In genomic region chr10:29688230-29688634, GRCh38 we compare ENCODE assay signal across 1 cellular context.
TF ChIP-seq lines count a peak whose summit lies in the region.

No MANE protein-coding gene starts in this region.

TF ChIP-seq in HEK293, 187 proteins besides CTCF, POLR2A, EP300 and RAD21 (continued from another document):
- TF ChIP-seq, protein P1, sequence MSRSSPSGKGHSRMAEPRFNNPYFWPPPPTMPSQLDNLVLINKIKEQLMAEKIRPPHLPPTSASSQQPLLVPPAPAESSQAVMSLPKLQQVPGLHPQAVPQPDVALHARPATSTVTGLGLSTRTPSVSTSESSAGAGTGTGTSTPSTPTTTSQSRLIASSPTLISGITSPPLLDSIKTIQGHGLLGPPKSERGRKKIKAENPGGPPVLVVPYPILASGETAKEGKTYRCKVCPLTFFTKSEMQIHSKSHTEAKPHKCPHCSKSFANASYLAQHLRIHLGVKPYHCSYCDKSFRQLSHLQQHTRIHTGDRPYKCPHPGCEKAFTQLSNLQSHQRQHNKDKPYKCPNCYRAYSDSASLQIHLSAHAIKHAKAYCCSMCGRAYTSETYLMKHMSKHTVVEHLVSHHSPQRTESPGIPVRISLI (tag by site-specific recombination; IDR thresholded peaks at IDR 0.05) = no peak
- TF ChIP-seq ZNF311 (tag by site-specific recombination; IDR thresholded peaks at IDR 0.05; ENCODE audit: borderline replicate concordance) (no peak), ZXDB (tag by site-specific recombination; IDR thresholded peaks at IDR 0.05) (peak; percentile 36; the same call in 1 of the 2 replicates), ZEB2 (tag by site-specific recombination; IDR thresholded peaks at IDR 0.05) (peak; percentile 38; the same call in 1 of the 2 replicates), KLF7 (tag by site-specific recombination; IDR thresholded peaks at IDR 0.05; ENCODE audit: borderline replicate concordance) (no peak), MEIS1 (CRISPR knock-in tag; IDR thresholded peaks at IDR 0.05; ENCODE audit: borderline replicate concordance) (peak; percentile 48; the same call in 1 of the 2 replicates), EGR2 (tag by site-specific recombination; IDR thresholded peaks at IDR 0.05; ENCODE audit: low read depth) (no peak), ZNF600 (tag by site-specific recombination; IDR thresholded peaks at IDR 0.05) (no peak), ZIC2 (tag by site-specific recombination; IDR thresholded peaks at IDR 0.05) (peak; percentile 41; the same call in 1 of the 2 replicates), YY1 (tag by site-specific recombination; IDR thresholded peaks at IDR 0.05) (no peak), ZNF76 (tag by site-specific recombination; IDR thresholded peaks at IDR 0.05; ENCODE audit: borderline replicate concordance, low read depth) (no peak), ZNF155 (tag by site-specific recombination; IDR thresholded peaks at IDR 0.05) (no peak), ZBTB17 (tag by site-specific recombination; IDR thresholded peaks at IDR 0.05) (0 out of 2 replicates have a peak, but pooled peaks have one; percentile 12), ZNF610 (tag by site-specific recombination; IDR thresholded peaks at IDR 0.05; ENCODE audit: borderline replicate concordance) (no peak), HIC1 (tag by site-specific recombination; IDR thresholded peaks at IDR 0.05) (peak; percentile 32; the same call in 1 of the 2 replicates), ZNF391 (tag by site-specific recombination; IDR thresholded peaks at IDR 0.05; ENCODE audit: borderline replicate concordance, low read depth) (no peak)
- TF ChIP-seq, protein P2, sequence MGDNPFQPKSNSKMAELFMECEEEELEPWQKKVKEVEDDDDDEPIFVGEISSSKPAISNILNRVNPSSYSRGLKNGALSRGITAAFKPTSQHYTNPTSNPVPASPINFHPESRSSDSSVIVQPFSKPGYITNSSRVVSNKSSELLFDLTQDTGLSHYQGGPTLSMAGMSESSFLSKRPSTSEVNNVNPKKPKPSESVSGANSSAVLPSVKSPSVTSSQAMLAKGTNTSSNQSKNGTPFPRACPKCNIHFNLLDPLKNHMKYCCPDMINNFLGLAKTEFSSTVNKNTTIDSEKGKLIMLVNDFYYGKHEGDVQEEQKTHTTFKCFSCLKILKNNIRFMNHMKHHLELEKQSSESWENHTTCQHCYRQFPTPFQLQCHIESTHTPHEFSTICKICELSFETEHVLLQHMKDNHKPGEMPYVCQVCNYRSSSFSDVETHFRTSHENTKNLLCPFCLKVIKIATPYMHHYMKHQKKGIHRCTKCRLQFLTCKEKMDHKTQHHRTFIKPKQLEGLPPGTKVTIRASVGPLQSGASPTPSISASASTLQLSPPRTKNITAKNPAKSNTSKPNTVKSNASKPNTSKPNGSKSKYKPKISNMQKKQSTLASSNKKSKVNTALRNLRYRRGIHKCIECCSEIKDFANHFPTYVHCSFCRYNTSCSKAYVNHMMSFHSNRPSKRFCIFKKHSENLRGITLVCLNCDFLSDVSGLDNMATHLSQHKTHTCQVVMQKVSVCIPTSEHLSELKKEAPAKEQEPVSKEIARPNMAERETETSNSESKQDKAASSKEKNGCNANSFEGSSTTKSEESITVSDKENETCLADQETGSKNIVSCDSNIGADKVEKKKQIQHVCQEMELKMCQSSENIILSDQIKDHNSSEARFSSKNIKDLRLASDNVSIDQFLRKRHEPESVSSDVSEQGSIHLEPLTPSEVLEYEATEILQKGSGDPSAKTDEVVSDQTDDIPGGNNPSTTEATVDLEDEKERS (tag by site-specific recombination; IDR thresholded peaks at IDR 0.05) = no peak
- TF ChIP-seq, protein P3, sequence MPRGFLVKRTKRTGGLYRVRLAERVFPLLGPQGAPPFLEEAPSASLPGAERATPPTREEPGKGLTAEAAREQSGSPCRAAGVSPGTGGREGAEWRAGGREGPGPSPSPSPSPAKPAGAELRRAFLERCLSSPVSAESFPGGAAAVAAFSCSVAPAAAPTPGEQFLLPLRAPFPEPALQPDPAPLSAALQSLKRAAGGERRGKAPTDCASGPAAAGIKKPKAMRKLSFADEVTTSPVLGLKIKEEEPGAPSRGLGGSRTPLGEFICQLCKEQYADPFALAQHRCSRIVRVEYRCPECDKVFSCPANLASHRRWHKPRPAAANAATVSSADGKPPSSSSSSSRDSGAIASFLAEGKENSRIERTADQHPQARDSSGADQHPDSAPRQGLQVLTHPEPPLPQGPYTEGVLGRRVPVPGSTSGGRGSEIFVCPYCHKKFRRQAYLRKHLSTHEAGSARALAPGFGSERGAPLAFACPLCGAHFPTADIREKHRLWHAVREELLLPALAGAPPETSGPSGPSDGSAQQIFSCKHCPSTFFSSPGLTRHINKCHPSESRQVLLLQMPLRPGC (tag by site-specific recombination; IDR thresholded peaks at IDR 0.05) = no peak
